ENCODE assay signal across 18 cellular contexts in the genomic region with DNA sequence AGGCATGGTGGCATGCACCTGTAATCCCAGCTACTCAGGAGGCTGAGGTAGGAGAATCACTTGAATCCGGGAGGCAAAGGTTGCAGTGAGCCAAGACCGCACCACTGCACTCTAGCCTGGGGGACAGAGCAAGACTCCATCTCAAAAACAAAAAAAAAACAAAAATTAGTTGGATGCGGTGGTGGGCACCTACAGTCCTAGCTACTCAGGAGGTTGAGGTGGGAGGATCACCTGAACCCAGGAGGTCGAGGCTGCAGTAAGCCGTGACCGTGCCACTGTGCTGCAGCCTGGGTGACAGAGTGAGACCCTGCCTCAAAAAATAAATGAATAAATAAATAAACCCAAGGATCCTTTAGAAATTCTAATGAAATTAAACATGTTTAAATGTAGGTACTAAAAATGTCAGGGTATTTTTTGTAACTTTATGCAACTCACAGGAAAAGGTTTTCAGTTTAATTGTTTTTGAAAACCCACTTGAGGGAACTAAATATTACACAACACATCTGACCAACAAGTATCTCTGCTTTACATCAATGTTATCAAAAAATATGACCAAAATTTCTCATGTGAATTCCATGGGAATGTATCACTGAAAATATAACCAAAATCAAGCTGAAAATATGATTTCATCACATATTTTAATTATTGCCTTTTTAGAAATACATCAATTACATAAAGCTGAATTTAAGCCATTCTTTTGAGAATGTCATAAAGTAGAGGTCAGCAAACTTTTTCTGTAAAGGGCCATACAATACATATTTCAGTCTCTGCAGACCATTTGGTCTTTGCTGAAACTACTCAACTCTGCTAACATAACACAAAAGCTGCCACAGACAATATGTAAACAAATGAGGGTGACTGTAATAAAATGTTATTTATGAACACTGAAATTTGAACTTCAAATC. TPM values are rescaled to one million over a fixed set of nuclear protein-coding genes. Genes with fewer than 3 reads are reported as not detected.
DNase-seq lines count a peak whose midpoint lies in the region; ATAC-seq, FAIRE-seq and TF ChIP-seq lines count a peak whose summit lies in the region.
"Had no signal": no experiment of that assay in that cellular context is flagged by ENCODE, and none has a peak within 500 bp of the region (broad histone marks: within the 10 kb centered on the region; RNA-seq: fewer than 3 reads in every experiment).

No MANE protein-coding gene starts in this region.

- H3K27ac ChIP-seq in SK-N-SH (ENCODE audit: low read depth in 2 of 2, low read length in 1 of 2) (peak overlapping the region; percentile 4 to 39; a peak in 3 of 4 replicates), thyroid gland (peak overlapping the region; percentile 49 to 77 (median 63)), esophagus muscularis mucosa (replicated peaks in 1 of 4) (peak overlapping the region in 1 of 4 donors; percentile 3)
- H3K27ac ChIP-seq: KMS-11, SJSA1, testis had no signal

- 85% methylated on average over 6 of the region's 6 CpGs for WGBS in SK-N-SH (ENCODE audit: low lambda C conversion rate)
- WGBS in thyroid gland, 2 donors = 89 to 98% methylated on average over 6 of the region's 6 CpGs
- 93% methylated on average over 6 of the region's 6 CpGs for WGBS in esophagus muscularis mucosa

- intact Hi-C loops in thyroid gland (cut with DNase I) = no loop called here
- intact Hi-C loops in esophagus muscularis mucosa (cut with DNase I) = no loop called here

- TF ChIP-seq POLR2A in thyroid gland (IDR thresholded peaks at IDR 0.05) = no peak
- TF ChIP-seq POLR2A in esophagus muscularis mucosa (IDR thresholded peaks at IDR 0.05; ENCODE audit: low read depth) = no peak

- peaks cover 10% of the 10 kb centered on the region for H3F3A ChIP-seq in SK-N-SH (replicated peaks; ENCODE audit: insufficient read depth)

- no peak for TF ChIP-seq CTCF in SK-N-SH (IDR thresholded peaks at IDR 0.05)
- TF ChIP-seq CTCF in thyroid gland (IDR thresholded peaks at IDR 0.05) = no peak
- no peak for TF ChIP-seq CTCF in esophagus muscularis mucosa (IDR thresholded peaks at IDR 0.05)

- no peak overlapping the region for H3K4me3 ChIP-seq in SK-N-SH (ENCODE audit: low read depth in 2 of 2, low read length in 1 of 2)
- H3K4me3 ChIP-seq in thyroid gland (replicated peaks in 1 of 3) = no peak overlapping the region
- H3K4me3 ChIP-seq in esophagus muscularis mucosa = no peak overlapping the region
- H3K4me3 ChIP-seq: mucosa of descending colon, SJSA1, testis had no signal

- no peaks in the 10 kb centered on the region for H3K27me3 ChIP-seq in SK-N-SH (ENCODE audit: insufficient read depth)
- no peaks in the 10 kb centered on the region for H3K27me3 ChIP-seq in thyroid gland
- no peaks in the 10 kb centered on the region for H3K27me3 ChIP-seq in esophagus muscularis mucosa
- H3K27me3 ChIP-seq: SJSA1, testis had no signal

- TF ChIP-seq EP300 in SK-N-SH (IDR thresholded peaks at IDR 0.05; ENCODE audit: borderline replicate concordance in 1 of 2, low read depth in 1 of 2, low read length in 1 of 2) (peak in 1 of 2 experiments; percentile 61; a peak in 3 of 4 replicates), esophagus muscularis mucosa (IDR thresholded peaks at IDR 0.05) (no peak)

- H3K9me3 ChIP-seq in SK-N-SH (no peaks in the 10 kb centered on the region), thyroid gland (no peaks in the 10 kb centered on the region), esophagus muscularis mucosa (no peaks in the 10 kb centered on the region)
- H3K9me3 ChIP-seq: mucosa of descending colon, SJSA1, testis had no signal

- no peak overlapping the region for H3K9ac ChIP-seq in SK-N-SH
- H3K9ac ChIP-seq: KMS-11 had no signal

- no peak for ATAC-seq in HG03280 (IDR thresholded peaks at IDR 0.05; ENCODE audit: unreplicated experiment)
- ATAC-seq: left cardiac atrium, mucosa of descending colon had no signal

- peaks cover 3 to 19% of the 10 kb centered on the region in 2 experiments for H3K36me3 ChIP-seq in SK-N-SH (replicated peaks in 1 of 2; ENCODE audit: control insufficient read depth in 1 of 2, insufficient read depth in 2 of 2, low read length in 1 of 2)
- H3K36me3 ChIP-seq in thyroid gland = no peaks in the 10 kb centered on the region
- peaks cover 0 to 16% (median 4%) of the 10 kb centered on the region in 4 donors for H3K36me3 ChIP-seq in esophagus muscularis mucosa

- peaks cover 3% of the 10 kb centered on the region; the same call in 1 of the 2 replicates for H4K20me1 ChIP-seq in SK-N-SH (ENCODE audit: insufficient read depth)

- no peak for TF ChIP-seq RAD21 in SK-N-SH (IDR thresholded peaks at IDR 0.05; ENCODE audit: low read length)

- H2AFZ ChIP-seq in SK-N-SH (ENCODE audit: low read depth) = no peak overlapping the region

- POLR2A ChIA-PET in SK-N-SH (lab: Yijun Ruan, JAX) = no interaction called here

- no peak overlapping the region for H3K4me2 ChIP-seq in SK-N-SH
- H3K4me2 ChIP-seq: KMS-11 had no signal

- CTCF ChIA-PET in SK-N-SH (lab: Yijun Ruan, JAX) = no interaction called here

- no peak for DNase-seq in GM19239 (ENCODE audit: insufficient read length, low spot score)
- DNase-seq in SK-N-SH = no peak
- DNase-seq in fibroblast of peridontal ligament (ENCODE audit: extremely low read depth) = peak; percentile 67
- no peak for DNase-seq in thyroid gland
- no peak for DNase-seq in esophagus muscularis mucosa (ENCODE audit: extremely low spot score)
- no peak for DNase-seq in SW480 (ENCODE audit: low spot score)
- DNase-seq: activated CD4-positive, alpha-beta T cell treated with anti-CD3 and anti-CD28 coated beads, Interleukin-2, amount 10 ng/mL, durations not matched to agents 24 days and 14 days; activated naive CD4-positive, alpha-beta T cell treated with anti-CD3 and anti-CD28 coated beads, Interleukin-2, amount 10 ng/mL, durations not matched to agents 7 days and 5 days; left cardiac atrium; mucosa of descending colon; NCI-H1694; NCI-H446; stimulated activated CD4-positive, alpha-beta T cell treated with anti-CD3 and anti-CD28 coated beads, Interleukin-4, amount 100 ng/mL, for 24 hours; stimulated activated CD8-positive, alpha-beta memory T cell treated with anti-CD3 and anti-CD28 coated beads, Interleukin-4, amount 100 ng/mL, for 48 hours; testis had no signal

- H3K79me2 ChIP-seq in SK-N-SH (ENCODE audit: insufficient read depth) = peaks cover 94% of the 10 kb centered on the region

- FAIRE-seq in GM19239 (lab: Jason Lieb, UNC) = peak; percentile 74

- H3K4me1 ChIP-seq in SK-N-SH (ENCODE audit: control insufficient read depth in 1 of 2, insufficient read depth in 2 of 2, low read depth in 1 of 2, low read length in 1 of 2) (peaks cover 0 to 11% of the 10 kb centered on the region in 2 experiments; a peak in 1 of 4 replicates), thyroid gland (peaks cover 22 to 23% of the 10 kb centered on the region in 2 donors), esophagus muscularis mucosa (peaks cover 0 to 33% (median 22%) of the 10 kb centered on the region in 4 donors)
- H3K4me1 ChIP-seq: SJSA1, testis had no signal

- no peaks in the 10 kb centered on the region for H3K9me2 ChIP-seq in SK-N-SH

TF ChIP-seq in SK-N-SH, 30 proteins besides CTCF, POLR2A, EP300 and RAD21:
- TF ChIP-seq, protein P1, sequence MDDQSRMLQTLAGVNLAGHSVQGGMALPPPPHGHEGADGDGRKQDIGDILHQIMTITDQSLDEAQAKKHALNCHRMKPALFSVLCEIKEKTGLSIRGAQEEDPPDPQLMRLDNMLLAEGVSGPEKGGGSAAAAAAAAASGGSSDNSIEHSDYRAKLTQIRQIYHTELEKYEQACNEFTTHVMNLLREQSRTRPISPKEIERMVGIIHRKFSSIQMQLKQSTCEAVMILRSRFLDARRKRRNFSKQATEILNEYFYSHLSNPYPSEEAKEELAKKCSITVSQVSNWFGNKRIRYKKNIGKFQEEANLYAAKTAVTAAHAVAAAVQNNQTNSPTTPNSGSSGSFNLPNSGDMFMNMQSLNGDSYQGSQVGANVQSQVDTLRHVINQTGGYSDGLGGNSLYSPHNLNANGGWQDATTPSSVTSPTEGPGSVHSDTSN (IDR thresholded peaks at IDR 0.05) = peak; percentile 80
- TF ChIP-seq ELF1 (IDR thresholded peaks at IDR 0.05) (no peak), SMC3 (IDR thresholded peaks at IDR 0.05; ENCODE audit: low read depth, low read length) (no peak), FOSL2 (IDR thresholded peaks at IDR 0.05; ENCODE audit: borderline replicate concordance, low read depth) (peak; percentile 32; the same call in 1 of the 2 replicates), JUND (IDR thresholded peaks at IDR 0.05) (peak; percentile 64; the same call in 1 of the 2 replicates), POLR2AphosphoS5 (IDR thresholded peaks at IDR 0.05; ENCODE audit: low read depth, low read length) (peak; percentile 42; the same call in 1 of the 2 replicates), TEAD4 (IDR thresholded peaks at IDR 0.05; ENCODE audit: borderline replicate concordance, insufficient read depth) (peak; percentile 63), RXRA (IDR thresholded peaks at IDR 0.05; ENCODE audit: borderline replicate concordance, low read depth) (0 out of 2 replicates have a peak, but pooled peaks have one; percentile 9), TCF12 (IDR thresholded peaks at IDR 0.05) (peak; percentile 93), NRF1 (IDR thresholded peaks at IDR 0.05; ENCODE audit: low read depth, low read length) (no peak)

RNA-seq across cellular contexts. Expression of gene UPF2, which starts 23.9 kb away (rescaled TPM):
- polyA plus RNA-seq in SK-N-SH (2012; rRNA removed) = 4.7 and 6.4 TPM in 2 replicates
- polyA plus RNA-seq in SK-N-SH (2012; cell fraction: cytosol; rRNA removed) = 7.1 and 8.3 TPM in 2 replicates
- 4.2 and 9.2 TPM in 2 replicates for polyA plus RNA-seq in SK-N-SH (2012; cell fraction: nucleus; rRNA removed)
- total RNA-seq in thyroid gland (10 to 100 TPM; 22.8 to 36.3 (median 26.6) TPM), esophagus muscularis mucosa (10 to 100 TPM; 26.0 to 38.6 (median 28.0) TPM)

RNA-seq across cellular contexts. Expression of gene DHTKD1, which starts 50.1 kb away (rescaled TPM):
- polyA plus RNA-seq in SK-N-SH (2012; rRNA removed) = 17.7 and 24.2 TPM in 2 replicates
- polyA plus RNA-seq in SK-N-SH (2012; cell fraction: cytosol; rRNA removed) = 21.9 and 22.9 TPM in 2 replicates
- polyA plus RNA-seq in SK-N-SH (2012; cell fraction: nucleus; rRNA removed) = 12.8 and 17.4 TPM in 2 replicates
- total RNA-seq in thyroid gland (10 to 100 TPM; 29.1 to 80.2 (median 52.8) TPM), esophagus muscularis mucosa (10 to 100 TPM; 19.2 to 44.4 (median 24.2) TPM)
